In the genomic region with DNA sequence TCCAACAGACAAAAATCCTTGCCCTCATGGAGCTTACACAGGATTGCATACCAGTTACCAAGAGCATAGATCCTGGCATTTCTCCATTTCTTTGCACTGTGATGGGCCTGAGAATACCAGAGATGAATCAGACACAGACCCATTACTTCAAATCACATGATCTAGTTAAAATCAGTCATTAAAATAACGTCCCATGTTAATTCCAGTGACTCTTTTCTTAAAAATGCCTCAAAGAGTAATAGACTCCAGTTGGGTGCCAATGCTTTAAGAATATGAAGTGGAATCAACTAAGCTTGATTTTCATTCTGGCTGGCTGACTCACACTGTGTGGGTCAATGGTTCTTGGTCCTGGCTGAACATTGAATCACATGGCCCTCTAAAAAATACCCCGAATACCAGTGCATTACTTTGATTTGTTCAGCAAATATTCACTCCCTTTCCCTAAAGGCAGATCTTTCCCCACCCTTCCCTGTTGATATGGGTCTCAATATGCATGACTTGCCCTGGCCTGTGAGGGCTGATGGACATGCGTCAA, we compare ENCODE assay signal across 13 cellular contexts. TPM values are rescaled to one million over a fixed set of nuclear protein-coding genes. Genes with fewer than 3 reads are reported as not detected.
A peak's percentile ranks its signal among the peaks of the same experiment; 100 is the strongest.
DNase-seq lines count a peak whose midpoint lies in the region; ATAC-seq, FAIRE-seq and TF ChIP-seq lines count a peak whose summit lies in the region.
"Had no signal": no experiment of that assay in that cellular context is flagged by ENCODE, and none has a peak within 500 bp of the region (broad histone marks: within the 10 kb centered on the region; RNA-seq: fewer than 3 reads in every experiment).

No MANE protein-coding gene starts in this region.

- H3K4me2 ChIP-seq in osteoblast (ENCODE audit: insufficient read depth, low read length): no peak overlapping the region

- peak overlapping the region; percentile 89 for H3K27ac Mint-ChIP-seq in chondrocyte (ENCODE audit: unreplicated experiment)

- DNase-seq in CD1c-positive myeloid dendritic cell (ENCODE audit: extremely low spot score) (peak; percentile 46), M059J (ENCODE audit: low read depth) (peak; percentile 88), chondrocyte (ENCODE audit: low spot score) (no peak), osteoblast (ENCODE audit: insufficient read length, low spot score, missing footprints) (peak; percentile 97), kidney (no peak), NCI-H146 (lab: John Stamatoyannopoulos, UW) (no peak)
- no peak for DNase-seq in activated CD4-positive, alpha-beta T cell treated with anti-CD3 and anti-CD28 coated beads for 48 hours
- DNase-seq: NCI-H187, substantia nigra had no signal

- H3K9me3 ChIP-seq in osteoblast (ENCODE audit: low read depth, low read length) (no peaks in the 10 kb centered on the region), kidney (ENCODE audit: control insufficient read depth in 1 of 2, low read length in 2 of 2) (no peaks in the 10 kb centered on the region)

- H3K4me3 ChIP-seq in osteoblast (ENCODE audit: insufficient read depth, low read length) (no peak overlapping the region), kidney (ENCODE audit: low read length in 2 of 2) (no peak overlapping the region)
- H3K4me3 ChIP-seq: GM12878 had no signal

- H3K27ac ChIP-seq in osteoblast (ENCODE audit: low read depth, low read length) (peak overlapping the region; percentile 72), kidney (ENCODE audit: low read depth in 2 of 2, low read length in 2 of 2) (no peak overlapping the region)
- H3K27ac ChIP-seq: parathyroid adenoma, VCaP had no signal

- H3K4me3 Mint-ChIP-seq in chondrocyte (ENCODE audit: unreplicated experiment): no peak overlapping the region

- peaks cover 1% of the 10 kb centered on the region for H3K36me3 Mint-ChIP-seq in chondrocyte (ENCODE audit: low read depth)

- TF ChIP-seq CTCF in chondrocyte (IDR thresholded peaks at IDR 0.05) (no peak), osteoblast (IDR thresholded peaks at IDR 0.05; ENCODE audit: extremely low read depth, low read depth, low read length) (no peak), kidney (IDR thresholded peaks at IDR 0.05; ENCODE audit: borderline replicate concordance, extremely low read depth, insufficient read depth) (no peak)

- no peak overlapping the region for H2AFZ ChIP-seq in osteoblast (ENCODE audit: low read length)
- H2AFZ ChIP-seq: parathyroid adenoma had no signal

- H3K36me3 ChIP-seq in osteoblast (ENCODE audit: insufficient read depth, low read length) (no peaks in the 10 kb centered on the region), kidney (ENCODE audit: control insufficient read depth in 1 of 2, insufficient read depth in 2 of 2, low read length in 2 of 2) (no peaks in the 10 kb centered on the region)

- no peaks in the 10 kb centered on the region for H3K79me2 ChIP-seq in osteoblast (ENCODE audit: insufficient read depth, low read length)
- H3K79me2 ChIP-seq: parathyroid adenoma had no signal

- no peak overlapping the region for H3K9ac ChIP-seq in kidney (ENCODE audit: low read length in 2 of 2)
- H3K9ac ChIP-seq: parathyroid adenoma had no signal

- intact Hi-C loops in kidney (cut with DNase I): no loop called here

- no peaks in the 10 kb centered on the region for H3K27me3 ChIP-seq in osteoblast (ENCODE audit: insufficient read depth, low read length)

- peaks cover 6% of the 10 kb centered on the region for H3K27me3 Mint-ChIP-seq in chondrocyte (ENCODE audit: low read depth)

- peaks cover 30% of the 10 kb centered on the region for H3K4me1 Mint-ChIP-seq in chondrocyte (ENCODE audit: low read depth)

- H3K4me1 ChIP-seq in osteoblast (ENCODE audit: insufficient read depth, low read length): peaks cover 10% of the 10 kb centered on the region
- peaks cover 0 to 12% of the 10 kb centered on the region in 2 donors for H3K4me1 ChIP-seq in kidney (ENCODE audit: control insufficient read depth in 1 of 2, insufficient read depth in 1 of 2, low read depth in 1 of 2, low read length in 2 of 2)

- ATAC-seq in HG02870 (IDR thresholded peaks at IDR 0.05; ENCODE audit: unreplicated experiment): no peak
- ATAC-seq: GM12878 had no signal

- FAIRE-seq in kidney (lab: Jason Lieb, UNC): no peak
- FAIRE-seq: GM12878 had no signal

- H4K20me1 ChIP-seq in osteoblast (ENCODE audit: insufficient read depth, low read length): no peaks in the 10 kb centered on the region

- H3K9me3 Mint-ChIP-seq in chondrocyte (ENCODE audit: low read depth): peaks cover 8% of the 10 kb centered on the region

RNA-seq across cellular contexts. Expression of gene ASB2, which starts 11.0 kb away (rescaled TPM):
- total RNA-seq in M059J (2014; rRNA removed; shearing (Covaris generic)): not detected in 2 replicates
- total RNA-seq in chondrocyte (0.67 to 1.2 TPM in 2 of 3 replicates, not detected in the other), osteoblast (0.88 and 1.1 TPM in 2 replicates), kidney (3.7 TPM)
- 0.97 TPM for polyA plus RNA-seq in kidney (ENCODE audit: insufficient read depth, low read depth, low replicate concordance)

RNA-seq across cellular contexts. Expression of gene CCDC197, which starts 31.7 kb away (rescaled TPM):
- not detected in 2 replicates for total RNA-seq in M059J (2014; rRNA removed; shearing (Covaris generic))
- total RNA-seq in chondrocyte (not detected in 3 replicates), osteoblast (not detected in 2 replicates), kidney (not detected)
- not detected for polyA plus RNA-seq in kidney (ENCODE audit: insufficient read depth, low read depth, low replicate concordance)
- total RNA-seq: GM12878 had no signal

RNA-seq across cellular contexts. Expression of gene FAM181A, which starts 38.2 kb away (rescaled TPM):
- total RNA-seq in M059J (2014; rRNA removed; shearing (Covaris generic)): not detected in 2 replicates
- total RNA-seq in chondrocyte (not detected in 3 replicates), osteoblast (not detected in 2 replicates), kidney (not detected)
- not detected for polyA plus RNA-seq in kidney (ENCODE audit: insufficient read depth, low read depth, low replicate concordance)
- total RNA-seq: GM12878 had no signal
- polyA plus RNA-seq: GM12878 had no signal

Comparison
In these comparisons a context has a peak if more than half of its experiments do, and no peak if none do; other contexts are left out.
1. DNase-seq: peak in CD1c-positive myeloid dendritic cell (single experiment), M059J (single experiment) and osteoblast (single experiment); none in chondrocyte (single experiment), activated CD4-positive, alpha-beta T cell treated with anti-CD3 and anti-CD28 coated beads for 48 hours (single experiment), kidney (single experiment) and NCI-H146 (single experiment).